ENCODE assay signal across 2 cellular contexts in the genomic region with DNA sequence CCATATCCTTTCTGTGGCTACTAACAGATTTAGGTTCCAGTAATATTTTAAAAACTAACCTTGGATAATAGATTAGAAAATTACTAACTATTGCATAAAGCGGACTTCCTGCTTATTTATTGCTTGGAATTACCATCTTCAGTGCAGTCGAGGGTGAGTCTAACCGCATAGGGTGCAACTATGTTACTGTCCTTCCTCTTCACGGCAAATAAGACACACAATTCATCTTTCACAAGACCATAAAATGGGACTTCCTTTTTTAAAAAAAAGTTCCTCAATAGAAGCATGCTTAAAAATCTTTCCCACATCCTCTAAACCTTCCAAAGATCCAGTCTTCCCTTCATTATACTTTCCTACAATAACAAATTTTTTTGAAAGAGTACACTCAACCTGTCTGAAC.
TF ChIP-seq lines count a peak whose summit lies in the region.

No MANE protein-coding gene starts in this region.

TF ChIP-seq in HCT116, 20 proteins besides CTCF, POLR2A, EP300 and RAD21:
- no peak for TF ChIP-seq REST (IDR thresholded peaks at IDR 0.05; ENCODE audit: low read depth)
- no peak for TF ChIP-seq SRF (IDR thresholded peaks at IDR 0.05; ENCODE audit: low read depth)
- no peak for TF ChIP-seq EZH2 (IDR thresholded peaks at IDR 0.05)

TF ChIP-seq in SK-N-SH treated with all-trans-retinoic acid at 6 μM for 48 hours, 23 proteins besides CTCF, POLR2A, EP300 and RAD21:
- TF ChIP-seq ZFP3 (CRISPR knock-in tag; IDR thresholded peaks at IDR 0.05) (no peak), ZNF8 (CRISPR knock-in tag; IDR thresholded peaks at IDR 0.05) (no peak), TSHZ2 (CRISPR knock-in tag; IDR thresholded peaks at IDR 0.05) (no peak), ISL1 (CRISPR knock-in tag; IDR thresholded peaks at IDR 0.05) (no peak), TCF4 (CRISPR knock-in tag; IDR thresholded peaks at IDR 0.05; ENCODE audit: borderline replicate concordance) (no peak), ESRRG (CRISPR knock-in tag; IDR thresholded peaks at IDR 0.05) (no peak), TOX (CRISPR knock-in tag; IDR thresholded peaks at IDR 0.05; ENCODE audit: borderline replicate concordance) (no peak), ZNF565 (CRISPR knock-in tag; conservative IDR thresholded peaks at IDR 0.05; ENCODE audit: low read depth) (no peak), RARB (CRISPR knock-in tag; IDR thresholded peaks at IDR 0.05) (no peak), ZFP30 (CRISPR knock-in tag; IDR thresholded peaks at IDR 0.05) (no peak), ZNF70 (CRISPR knock-in tag; IDR thresholded peaks at IDR 0.05) (no peak), BACH2 (CRISPR knock-in tag; IDR thresholded peaks at IDR 0.05; ENCODE audit: borderline replicate concordance) (no peak), OSR1 (CRISPR knock-in tag; IDR thresholded peaks at IDR 0.05) (no peak), PATZ1 (CRISPR knock-in tag; IDR thresholded peaks at IDR 0.05; ENCODE audit: borderline replicate concordance) (no peak), CSRNP3 (CRISPR knock-in tag; IDR thresholded peaks at IDR 0.05) (no peak), GLIS3 (CRISPR knock-in tag; IDR thresholded peaks at IDR 0.05) (no peak)
- TF ChIP-seq, protein P1, sequence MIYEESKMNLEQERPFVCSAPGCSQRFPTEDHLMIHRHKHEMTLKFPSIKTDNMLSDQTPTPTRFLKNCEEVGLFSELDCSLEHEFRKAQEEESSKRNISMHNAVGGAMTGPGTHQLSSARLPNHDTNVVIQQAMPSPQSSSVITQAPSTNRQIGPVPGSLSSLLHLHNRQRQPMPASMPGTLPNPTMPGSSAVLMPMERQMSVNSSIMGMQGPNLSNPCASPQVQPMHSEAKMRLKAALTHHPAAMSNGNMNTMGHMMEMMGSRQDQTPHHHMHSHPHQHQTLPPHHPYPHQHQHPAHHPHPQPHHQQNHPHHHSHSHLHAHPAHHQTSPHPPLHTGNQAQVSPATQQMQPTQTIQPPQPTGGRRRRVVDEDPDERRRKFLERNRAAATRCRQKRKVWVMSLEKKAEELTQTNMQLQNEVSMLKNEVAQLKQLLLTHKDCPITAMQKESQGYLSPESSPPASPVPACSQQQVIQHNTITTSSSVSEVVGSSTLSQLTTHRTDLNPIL (CRISPR knock-in tag; IDR thresholded peaks at IDR 0.05; ENCODE audit: low read depth), result no peak
